ENCODE assay signal across 1 cellular context in the genomic region with DNA sequence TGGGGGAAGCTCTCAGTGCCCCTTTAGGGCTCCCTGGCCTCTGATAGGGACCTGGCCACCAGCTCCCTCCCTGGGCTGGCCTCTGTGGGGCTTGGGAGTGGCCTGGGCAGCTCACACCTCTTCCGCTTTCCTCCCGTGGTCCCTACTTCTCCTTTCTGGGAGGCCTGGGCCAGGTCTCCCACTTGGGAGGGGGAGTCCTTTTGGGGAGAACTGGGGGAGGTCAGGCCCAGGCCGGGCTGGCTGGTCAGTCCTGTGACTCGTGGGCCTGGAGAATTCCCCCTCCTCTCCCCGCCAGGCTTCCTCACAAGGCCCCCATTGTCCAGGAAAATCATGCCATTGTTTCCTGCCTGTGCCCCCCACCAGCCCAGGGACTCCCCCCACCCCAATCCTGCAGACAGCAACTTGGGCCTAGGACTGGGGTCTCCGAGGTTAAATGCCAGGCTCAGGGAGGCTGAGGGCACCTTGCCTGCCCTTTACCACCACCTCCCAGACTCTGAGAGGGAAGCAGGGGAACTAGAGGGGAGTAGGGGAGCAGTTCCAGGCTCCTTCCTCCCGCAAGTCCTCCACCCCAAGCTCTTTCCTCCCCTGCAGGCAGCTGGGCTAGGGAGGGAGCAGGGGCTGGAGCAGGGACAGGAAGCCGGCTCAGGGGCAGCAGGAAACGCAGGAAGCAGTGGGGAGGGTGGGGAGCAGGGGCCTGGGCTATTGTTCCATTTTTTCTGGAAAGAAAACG.
TF ChIP-seq lines count a peak whose summit lies in the region.

No MANE protein-coding gene starts in this region.

TF ChIP-seq in SK-N-SH treated with all-trans-retinoic acid at 6 μM for 48 hours, 23 proteins besides CTCF, POLR2A, EP300 and RAD21 (continued from another document):
- TF ChIP-seq TOX (CRISPR knock-in tag; IDR thresholded peaks at IDR 0.05; ENCODE audit: borderline replicate concordance), result no peak
- no peak for TF ChIP-seq ESRRG (CRISPR knock-in tag; IDR thresholded peaks at IDR 0.05)
- TF ChIP-seq ZFP30 (CRISPR knock-in tag; IDR thresholded peaks at IDR 0.05), result no peak
- no peak for TF ChIP-seq RARB (CRISPR knock-in tag; IDR thresholded peaks at IDR 0.05)
TF ChIP-seq in SK-N-SH treated with all-trans-retinoic acid at 6 μM for 48 hours: peak in this region for 0.
